15 cellular contexts compared by ENCODE assay signal in genomic region chr5:35789732-35790461, GRCh38.
DNase-seq lines count a peak whose midpoint lies in the region; ATAC-seq and TF ChIP-seq lines count a peak whose summit lies in the region.
"Had no signal": no experiment of that assay in that cellular context is flagged by ENCODE, and none has a peak within 500 bp of the region (broad histone marks: within the 10 kb centered on the region; RNA-seq: fewer than 3 reads in every experiment).

No MANE protein-coding gene starts in this region.

- H3K4me3 ChIP-seq in right cardiac atrium (ENCODE audit: low read length), result no peak overlapping the region
- no peak overlapping the region for H3K4me3 ChIP-seq in upper lobe of left lung
- H3K4me3 ChIP-seq: BLaER1 treated with 17β-estradiol and CSF1 and Interleukin-3, amounts not matched to agents 10 nM and 100 nM; SJSA1; upper lobe of right lung had no signal

- H3K36me3 ChIP-seq in upper lobe of left lung, result no peaks in the 10 kb centered on the region
- H3K36me3 ChIP-seq: BLaER1 treated with 17β-estradiol and CSF1 and Interleukin-3, amounts not matched to agents 10 nM and 100 nM; brain microvascular endothelial cell; SJSA1; upper lobe of right lung had no signal

- peak overlapping the region; percentile 58 to 61 for H3K4me3 Mint-ChIP-seq in stimulated activated naive CD8-positive, alpha-beta T cell treated with anti-CD3 and anti-CD28 coated beads, Interleukin-15, amount 100 ng/mL, for 72 hours

- TF ChIP-seq POLR2A in upper lobe of left lung (IDR thresholded peaks at IDR 0.05), result no peak

- H3K27ac Mint-ChIP-seq in stimulated activated naive CD8-positive, alpha-beta T cell treated with anti-CD3 and anti-CD28 coated beads, Interleukin-15, amount 100 ng/mL, for 72 hours, result peak overlapping the region; percentile 69 to 97
- H3K27ac Mint-ChIP-seq: progenitor cell of endocrine pancreas had no signal

- H3K4me1 ChIP-seq in right cardiac atrium (ENCODE audit: control insufficient read depth, insufficient read depth, low read length) (peaks cover 4% of the 10 kb centered on the region), upper lobe of left lung (peaks cover 0 to 2% (median 0%) of the 10 kb centered on the region in 4 donors)
- H3K4me1 ChIP-seq: SJSA1, upper lobe of right lung had no signal

- peaks cover 92% of the 10 kb centered on the region for H3K4me1 Mint-ChIP-seq in stimulated activated naive CD8-positive, alpha-beta T cell treated with anti-CD3 and anti-CD28 coated beads, Interleukin-15, amount 100 ng/mL, for 72 hours

- no peaks in the 10 kb centered on the region for H3K9me3 Mint-ChIP-seq in stimulated activated naive CD8-positive, alpha-beta T cell treated with anti-CD3 and anti-CD28 coated beads, Interleukin-15, amount 100 ng/mL, for 72 hours

- TF ChIP-seq CTCF in upper lobe of left lung (IDR thresholded peaks at IDR 0.05), result no peak

- intact Hi-C loops in right cardiac atrium (cut with DNase I), result no loop called here
- intact Hi-C loops in left cardiac atrium (cut with DNase I), result no loop called here

- H3K27me3 ChIP-seq in right cardiac atrium (ENCODE audit: control insufficient read depth, insufficient read depth), result no peaks in the 10 kb centered on the region
- no peaks in the 10 kb centered on the region for H3K27me3 ChIP-seq in upper lobe of left lung
- H3K27me3 ChIP-seq: BLaER1 treated with 17β-estradiol and CSF1 and Interleukin-3, amounts not matched to agents 10 nM and 100 nM; brain microvascular endothelial cell; upper lobe of right lung had no signal

- WGBS in right cardiac atrium, result 76% methylated on average over 4 of the region's 4 CpGs
- 88 to 89% methylated on average over 4 of the region's 4 CpGs for WGBS in upper lobe of left lung, 2 donors

- H3K27ac ChIP-seq in right cardiac atrium (ENCODE audit: low read length) (peak overlapping the region; percentile 52), upper lobe of left lung (peak overlapping the region in 1 of 4 donors; percentile 70)
- H3K27ac ChIP-seq: BLaER1 treated with 17β-estradiol and CSF1 and Interleukin-3, amounts not matched to agents 10 nM and 100 nM; brain microvascular endothelial cell; SJSA1; upper lobe of right lung had no signal

- H3K27me3 Mint-ChIP-seq in stimulated activated naive CD8-positive, alpha-beta T cell treated with anti-CD3 and anti-CD28 coated beads, Interleukin-15, amount 100 ng/mL, for 72 hours, result no peaks in the 10 kb centered on the region
- H3K27me3 Mint-ChIP-seq: progenitor cell of endocrine pancreas had no signal

- DNase-seq in right cardiac atrium (no peak), left cardiac atrium (no peak), RKO (ENCODE audit: low spot score) (peak; percentile 19), dedifferentiated amniotic fluid mesenchymal stem cell (ENCODE audit: extremely low spot score) (peak; percentile 25), upper lobe of left lung (no peak), putamen (ENCODE audit: low spot score) (no peak)
- no peak for DNase-seq in stimulated activated naive CD8-positive, alpha-beta T cell treated with anti-CD3 and anti-CD28 coated beads, Interleukin-15, amount 100 ng/mL, for 72 hours
- DNase-seq: brain microvascular endothelial cell; effector CD4-positive, alpha-beta T cell; MV-4-11; upper lobe of right lung had no signal

- ATAC-seq in right cardiac atrium, result no peak
- ATAC-seq in left cardiac atrium, result no peak
- ATAC-seq in stimulated activated naive CD8-positive, alpha-beta T cell treated with anti-CD3 and anti-CD28 coated beads, Interleukin-15, amount 100 ng/mL, for 72 hours, result no peak
- no peak for ATAC-seq in upper lobe of left lung (ENCODE audit: low FRiP score in 2 of 2)
- ATAC-seq in HG03025 (IDR thresholded peaks at IDR 0.05; ENCODE audit: low FRiP score, unreplicated experiment), result no peak
- ATAC-seq: upper lobe of right lung had no signal

- TF ChIP-seq EP300 in upper lobe of left lung (IDR thresholded peaks at IDR 0.05), result no peak

- H3K9me3 ChIP-seq in right cardiac atrium (ENCODE audit: control insufficient read depth, low read length), result no peaks in the 10 kb centered on the region
- no peaks in the 10 kb centered on the region for H3K9me3 ChIP-seq in upper lobe of left lung
- H3K9me3 ChIP-seq: BLaER1 treated with 17β-estradiol and CSF1 and Interleukin-3, amounts not matched to agents 10 nM and 100 nM; SJSA1; upper lobe of right lung had no signal

Comparison
In these comparisons a context has a peak if more than half of its experiments do, and no peak if none do; other contexts are left out.
1. DNase-seq: peak in RKO (single experiment) and dedifferentiated amniotic fluid mesenchymal stem cell (single experiment); none in right cardiac atrium (0 of 3), left cardiac atrium (single experiment), stimulated activated naive CD8-positive, alpha-beta T cell treated with anti-CD3 and anti-CD28 coated beads, Interleukin-15, amount 100 ng/mL, for 72 hours (0 of 2), upper lobe of left lung (0 of 2) and putamen (single experiment).